In genomic region chr9:127225747-127226646, GRCh38 we compare ENCODE assay signal across 8 cellular contexts. TPM values are rescaled to one million over a fixed set of nuclear protein-coding genes. Genes with fewer than 3 reads are reported as not detected.
DNase-seq lines count a peak whose midpoint lies in the region; ATAC-seq and TF ChIP-seq lines count a peak whose summit lies in the region.

No MANE protein-coding gene starts in this region.

- H2AK9ac ChIP-seq in IMR-90 (replicated peaks; ENCODE audit: low read depth, low read length, poor library complexity), result peak overlapping the region; percentile 2

- no peak for TF ChIP-seq POLR2A in IMR-90 (IDR thresholded peaks at IDR 0.05; ENCODE audit: low read depth, low read length)

- peak overlapping the region; percentile 68 for H3K4me2 ChIP-seq in IMR-90 (ENCODE audit: low read depth, low read length)

- peaks cover 2% of the 10 kb centered on the region; the same call in 1 of the 2 replicates for H3K9me1 ChIP-seq in IMR-90 (ENCODE audit: insufficient read depth, low read length)

- DNase-seq in DMS79 treated with DMSO at 0.1 percent for 48 hours (lab: John Stamatoyannopoulos, UW), result peak; percentile 20
- DNase-seq in IMR-90, result peak; percentile 17
- DNase-seq in MCF 10A (ENCODE audit: unreplicated experiment), result no peak
- no peak for DNase-seq in effector CD8-positive, alpha-beta T cell (lab: John Stamatoyannopoulos, UW)
- DNase-seq in OCI-M2 (lab: John Stamatoyannopoulos, UW; ENCODE audit: unreplicated experiment), result no peak
- DNase-seq in NCI-H128 (lab: John Stamatoyannopoulos, UW; ENCODE audit: unreplicated experiment), result no peak

- H4K8ac ChIP-seq in IMR-90 (ENCODE audit: low read depth in 2 of 2, low read length in 2 of 2), result no peak overlapping the region

- H4K5ac ChIP-seq in IMR-90 (ENCODE audit: low read depth, low read length), result no peak overlapping the region

- H3K4me1 ChIP-seq in IMR-90 (ENCODE audit: control insufficient read depth, insufficient read depth, low read length) (no peaks in the 10 kb centered on the region), mesodermal cell (ENCODE audit: control insufficient read depth, insufficient read depth, low read length, poor library complexity, severe bottlenecking) (no peaks in the 10 kb centered on the region)

- peaks cover 29% of the 10 kb centered on the region for H3K27me3 Mint-ChIP-seq in MCF 10A (ENCODE audit: insufficient read depth, unreplicated experiment)

- intact Hi-C loops in IMR-90 (cut with micrococcal nuclease), result loop anchor here (10.0 kb wide), 1 partner anchor 199 kb away; the partner anchor contains the start of gene ZNF79
- intact Hi-C loops in MCF 10A (cut with micrococcal nuclease), result no loop called here

- no peak overlapping the region for H2BK15ac ChIP-seq in IMR-90 (ENCODE audit: low read depth, low read length)

- no peaks in the 10 kb centered on the region for H3K9me3 Mint-ChIP-seq in MCF 10A (ENCODE audit: unreplicated experiment)

- no peak overlapping the region for H3K27ac Mint-ChIP-seq in MCF 10A (ENCODE audit: low read depth, unreplicated experiment)

- H3K56ac ChIP-seq in IMR-90 (ENCODE audit: extremely low read depth, insufficient read depth, low read length), result no peak overlapping the region

- POLR2A ChIA-PET in IMR-90 (lab: Charles Lee; ENCODE audit: unreplicated experiment) (no interaction called here), MCF 10A (lab: Yijun Ruan, JAX) (interaction anchor here (1.0 to 3.9 kb wide), 6 partner anchors 9 to 225 kb away, joined by 3 to 13 read pairs (median 4); partner anchors contain the start of genes LRSAM1, RPL12 and SLC2A8)

- H3K79me1 ChIP-seq in IMR-90 (ENCODE audit: low read depth in 1 of 2, low read length in 2 of 2), result no peaks in the 10 kb centered on the region

- 0 out of 2 replicates have a peak overlapping the region, but pooled peaks have one; percentile 14 for H3K9ac ChIP-seq in IMR-90 (ENCODE audit: low read depth, low read length)

- in situ Hi-C loops in IMR-90 (cut with MboI; ENCODE audit: low sequenced_read_pairs), result no loop called here

- no peak overlapping the region for H4K91ac ChIP-seq in IMR-90 (ENCODE audit: insufficient read depth, low read depth, low read length)

- ATAC-seq in IMR-90 (ENCODE audit: low read depth), result no peak
- ATAC-seq in GM18909 (IDR thresholded peaks at IDR 0.05; ENCODE audit: poor library complexity, unreplicated experiment), result no peak

- H3K27ac ChIP-seq in IMR-90 (ENCODE audit: insufficient read depth, low read length) (no peak overlapping the region), mesodermal cell (ENCODE audit: low read depth, low read length, severe bottlenecking) (no peak overlapping the region)

- H3K4me3 Mint-ChIP-seq in MCF 10A (ENCODE audit: unreplicated experiment), result peak overlapping the region; percentile 83

- H3K4me3 ChIP-seq in IMR-90 (ENCODE audit: insufficient read depth, low read depth, low read length) (peak overlapping the region; percentile 71), mesodermal cell (ENCODE audit: extremely low read depth, insufficient read depth, low read length, poor library complexity, severe bottlenecking) (peak overlapping the region; percentile 59)

- H3K4ac ChIP-seq in IMR-90 (ENCODE audit: low read depth, low read length), result no peak overlapping the region

- dilution Hi-C loops in IMR-90 (cut with HindIII; ENCODE audit: low sequenced_read_pairs, unreplicated experiment), result no loop called here

- H3K23ac ChIP-seq in IMR-90 (ENCODE audit: low read depth, low read length), result no peak overlapping the region

- no peak overlapping the region for H2BK120ac ChIP-seq in IMR-90 (ENCODE audit: low read depth, low read length)

- H2BK20ac ChIP-seq in IMR-90 (ENCODE audit: low read depth, low read length), result no peak overlapping the region

- H3K36me3 Mint-ChIP-seq in MCF 10A (ENCODE audit: insufficient read depth, unreplicated experiment), result no peaks in the 10 kb centered on the region

- no peaks in the 10 kb centered on the region; the same call in 1 of the 2 replicates for H4K20me1 ChIP-seq in IMR-90 (ENCODE audit: insufficient read depth, low read length)

- H3K36me3 ChIP-seq in IMR-90 (ENCODE audit: control insufficient read depth, insufficient read depth, low read length) (no peaks in the 10 kb centered on the region), mesodermal cell (ENCODE audit: control insufficient read depth, insufficient read depth, low read length) (no peaks in the 10 kb centered on the region)

- H3K18ac ChIP-seq in IMR-90 (ENCODE audit: low read depth, low read length), result no peak overlapping the region

- no peak for TF ChIP-seq RAD21 in IMR-90 (IDR thresholded peaks at IDR 0.05; ENCODE audit: low read length)

- BruUV-seq in IMR-90 (replicated peaks; lab: Mats Ljungman, UMichigan), result no TSS peak
- no TSS peak for BruUV-seq in MCF 10A (replicated peaks; lab: Mats Ljungman, UMichigan)

- CTCF ChIA-PET in IMR-90 (lab: Yijun Ruan, JAX), result interaction anchor here (0.8 kb wide), 1 partner anchor 75 kb away, joined by 3 read pairs; no protein-coding TSS in a partner anchor
- CTCF ChIA-PET in MCF 10A (lab: Yijun Ruan, JAX), result interaction anchor here (1.0 to 1.2 kb wide), 2 partner anchors 11 to 284 kb away, joined by 3 to 5 read pairs; no protein-coding TSS in a partner anchor

- no peak overlapping the region for H2BK5ac ChIP-seq in IMR-90 (ENCODE audit: low read depth, low read length, poor library complexity, severe bottlenecking)

- peaks cover 23% of the 10 kb centered on the region for H3K27me3 ChIP-seq in IMR-90 (ENCODE audit: control insufficient read depth, insufficient read depth, low read length)

- peak overlapping the region; percentile 92 for H2AFZ ChIP-seq in IMR-90 (replicated peaks; ENCODE audit: low read length, poor library complexity)

- TF ChIP-seq CTCF in IMR-90 (conservative IDR thresholded peaks at IDR 0.05; ENCODE audit: low read depth, low read length), result no peak
- TF ChIP-seq CTCF in MCF 10A (IDR thresholded peaks at IDR 0.05; ENCODE audit: unreplicated experiment), result no peak

- H3K14ac ChIP-seq in IMR-90 (replicated peaks; ENCODE audit: low read depth, low read length), result no peak overlapping the region

- H2AK5ac ChIP-seq in IMR-90 (ENCODE audit: low read depth, low read length), result no peak overlapping the region

- H3K9me3 ChIP-seq in IMR-90 (ENCODE audit: control insufficient read depth, insufficient read depth, low read length), result no peaks in the 10 kb centered on the region
- H3K9me3 ChIP-seq in mesodermal cell (ENCODE audit: control insufficient read depth, low read length), result no peaks in the 10 kb centered on the region

- WGBS in IMR-90 (ENCODE audit: extremely low coverage in 2 of 2, insufficient read length in 1 of 2), 2 experiments, result 10% methylated on average over 19 of the region's 50 CpGs; no CpG with 5 or more reads in 1 of the 2 experiments
- WGBS in mesodermal cell (ENCODE audit: insufficient coverage in 2 of 2), 2 experiments, result 33 to 46% methylated on average over 28 to 38 of the region's 50 CpGs

- H3K4me1 Mint-ChIP-seq in MCF 10A (ENCODE audit: insufficient read depth, unreplicated experiment), result no peaks in the 10 kb centered on the region

TF ChIP-seq in IMR-90, 13 proteins besides CTCF, POLR2A, EP300 and RAD21:
- TF ChIP-seq BHLHE40 (IDR thresholded peaks at IDR 0.05; ENCODE audit: low read depth, low read length) (no peak), MAZ (IDR thresholded peaks at IDR 0.05; ENCODE audit: borderline replicate concordance, low read depth, low read length) (no peak), MXI1 (IDR thresholded peaks at IDR 0.05; ENCODE audit: borderline replicate concordance, low read depth, low read length) (no peak), NFE2L2 (IDR thresholded peaks at IDR 0.05; ENCODE audit: low read depth, low read length) (no peak)

RNA-seq across cellular contexts. Expression of gene GARNL3, which starts 38.6 kb away (rescaled TPM):
- total RNA-seq in IMR-90 (2012; rRNA removed), result 3.9 and 5.0 TPM in 2 replicates
- 1.9 and 2.2 TPM in 2 replicates for polyA plus RNA-seq in IMR-90 (2012; rRNA removed)
- polyA plus RNA-seq in IMR-90 (2012; cell fraction: cytosol; rRNA removed), result 0.91 and 1.0 TPM in 2 replicates
- polyA plus RNA-seq in IMR-90 (2012; cell fraction: nucleus; rRNA removed; ENCODE audit: low replicate concordance), result 3.1 and 10.9 TPM in 2 replicates
- total RNA-seq in MCF 10A (2022), result 4.9 and 6.1 TPM in 2 replicates
- 6.0 TPM for polyA plus RNA-seq in mesodermal cell (2013, experiment 1 of 2)
- 4.0 TPM for polyA plus RNA-seq in mesodermal cell (2013, experiment 2 of 2)

Comparison
In these comparisons a context has a peak if more than half of its experiments do, and no peak if none do; other contexts are left out.
1. DNase-seq: peak in DMS79 treated with DMSO at 0.1 percent for 48 hours (single experiment) and IMR-90 (single experiment); none in MCF 10A (single experiment), effector CD8-positive, alpha-beta T cell (single experiment), OCI-M2 (single experiment) and NCI-H128 (single experiment).